ENCODE assay signal across 14 cellular contexts in the genomic region with DNA sequence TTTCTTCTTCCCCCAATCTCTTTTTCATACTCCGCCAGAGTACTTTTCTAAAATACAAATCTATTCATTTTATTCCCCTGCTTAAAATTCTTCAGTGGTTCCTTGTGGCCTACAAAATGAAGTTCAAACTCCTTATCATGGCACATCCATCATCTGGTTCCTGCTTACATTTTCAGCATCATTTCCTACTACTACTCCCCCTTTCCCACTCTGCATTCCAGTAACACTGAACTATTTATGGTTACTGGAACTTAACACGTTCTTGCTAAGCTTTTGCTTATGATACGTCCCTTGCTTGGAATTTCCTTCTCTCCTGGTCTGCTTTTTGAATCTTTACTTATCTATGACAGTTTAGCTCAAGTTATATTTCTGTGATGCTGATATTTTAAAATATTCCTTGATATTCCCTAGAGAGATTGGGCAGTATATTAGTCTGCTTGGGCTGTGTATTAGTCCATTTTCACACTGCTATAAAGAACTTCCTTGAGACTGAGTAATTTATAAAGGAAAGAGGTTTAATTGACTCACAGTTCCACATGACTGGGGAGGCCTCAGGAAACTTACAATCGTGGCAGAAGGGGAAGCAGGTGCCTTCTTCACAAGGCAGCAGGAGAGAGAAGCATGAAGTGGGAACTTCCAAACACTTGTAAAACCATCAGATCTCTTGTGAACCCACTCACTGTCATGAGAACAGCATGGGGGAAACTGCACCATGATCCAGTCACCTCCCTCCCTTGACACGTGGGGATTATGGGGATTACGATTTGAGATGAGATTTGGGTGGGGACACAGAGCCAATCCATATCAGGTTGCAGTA. TPM values are rescaled to one million over a fixed set of nuclear protein-coding genes. Genes with fewer than 3 reads are reported as not detected.
A peak's percentile ranks its signal among the peaks of the same experiment; 100 is the strongest.
DNase-seq lines count a peak whose midpoint lies in the region; ATAC-seq, FAIRE-seq and TF ChIP-seq lines count a peak whose summit lies in the region.
"Had no signal": no experiment of that assay in that cellular context is flagged by ENCODE, and none has a peak within 500 bp of the region (broad histone marks: within the 10 kb centered on the region; RNA-seq: fewer than 3 reads in every experiment).

No MANE protein-coding gene starts in this region.

- H3K27ac ChIP-seq in GM23338 (ENCODE audit: low read depth), result 0 out of 2 replicates have a peak overlapping the region, but pooled peaks have one; percentile 33
- peak overlapping the region; percentile 5 to 32 for H3K27ac ChIP-seq in small intestine (ENCODE audit: low read depth in 1 of 2, low read length in 1 of 2)
- H3K27ac ChIP-seq: prostate gland had no signal

- TF ChIP-seq CTCF in GM23338 (conservative IDR thresholded peaks at IDR 0.05; ENCODE audit: low read depth in 2 of 2) (no peak), chondrocyte (IDR thresholded peaks at IDR 0.05) (no peak)

- H3K36me3 ChIP-seq in GM23338 (ENCODE audit: insufficient read depth) (no peaks in the 10 kb centered on the region), small intestine (ENCODE audit: control insufficient read depth in 2 of 2, insufficient read depth in 2 of 2, low read length in 2 of 2) (no peaks in the 10 kb centered on the region), HAP-1 (replicated peaks) (no peaks in the 10 kb centered on the region)
- H3K36me3 ChIP-seq: prostate gland had no signal

- DNase-seq in GM23338 (ENCODE audit: low spot score) (no peak), chondrocyte (ENCODE audit: low spot score) (no peak), iris pigment epithelial cell (ENCODE audit: low read depth) (peak; percentile 83), small intestine (no peak), HAP-1 (ENCODE audit: low spot score in 2 of 2) (no peak)
- DNase-seq in stimulated activated CD4-positive, alpha-beta T cell treated with anti-CD3 and anti-CD28 coated beads, Interleukin-12 subunit alpha, Interleukin-12 subunit beta, amount 100 ng/mL, for 4 hours, result no peak
- DNase-seq: activated naive CD8-positive, alpha-beta T cell treated with anti-CD3 and anti-CD28 coated beads, Interleukin-2, amount 50 U/mL, for 24 hours; erythroblast; H9; NCI-H146 had no signal

- no peak overlapping the region for H3K4me2 ChIP-seq in GM23338

- peaks cover 9% of the 10 kb centered on the region for H3K4me1 ChIP-seq in GM23338 (ENCODE audit: insufficient read depth)
- H3K4me1 ChIP-seq in small intestine (ENCODE audit: control insufficient read depth in 2 of 2, insufficient read depth in 1 of 2, low read depth in 1 of 2, low read length in 1 of 2), result no peaks in the 10 kb centered on the region
- H3K4me1 ChIP-seq in HAP-1, result no peaks in the 10 kb centered on the region
- H3K4me1 ChIP-seq: prostate gland had no signal

- no peaks in the 10 kb centered on the region for H3K9me2 ChIP-seq in GM23338 (ENCODE audit: insufficient read depth)

- H3K36me3 Mint-ChIP-seq in GM23338 (ENCODE audit: low read depth), result no peaks in the 10 kb centered on the region; the same call in 2 of the 3 replicates
- H3K36me3 Mint-ChIP-seq in chondrocyte (ENCODE audit: low read depth), result peaks cover 3% of the 10 kb centered on the region

- no peaks in the 10 kb centered on the region for H3K27me3 Mint-ChIP-seq in GM23338 (ENCODE audit: insufficient read depth, low read depth, poor library complexity)
- H3K27me3 Mint-ChIP-seq in chondrocyte (ENCODE audit: low read depth), result no peaks in the 10 kb centered on the region
- H3K27me3 Mint-ChIP-seq: activated naive CD8-positive, alpha-beta T cell treated with anti-CD3 and anti-CD28 coated beads, Interleukin-2, amount 50 U/mL, for 24 hours had no signal

- in situ Hi-C loops in HAP-1 (cut with MboI; ENCODE audit: low sequenced_read_pairs), result no loop called here

- no peak overlapping the region for H3K4me3 Mint-ChIP-seq in GM23338
- peak overlapping the region; percentile 3 for H3K4me3 Mint-ChIP-seq in chondrocyte (ENCODE audit: unreplicated experiment)
- H3K4me3 Mint-ChIP-seq: activated naive CD8-positive, alpha-beta T cell treated with anti-CD3 and anti-CD28 coated beads, Interleukin-2, amount 50 U/mL, for 24 hours; H9; T-helper 1 cell treated with Interleukin-12 subunit alpha and Interleukin-12 subunit beta and Interleukin-4 antibody, amounts not matched to agents 30 μg/mL and 1 μg/mL, for 36 hours had no signal

- H4K20me1 ChIP-seq in GM23338 (replicated peaks; ENCODE audit: insufficient read depth), result peaks cover 8% of the 10 kb centered on the region

- H2AFZ ChIP-seq in GM23338, result no peak overlapping the region

- H3K79me2 ChIP-seq in GM23338 (replicated peaks; ENCODE audit: insufficient read depth), result peaks cover 83% of the 10 kb centered on the region

- no peaks in the 10 kb centered on the region for H3K27me3 ChIP-seq in GM23338 (ENCODE audit: insufficient read depth)
- H3K27me3 ChIP-seq in small intestine (ENCODE audit: control insufficient read depth in 2 of 2, insufficient read depth in 2 of 2, low read length in 2 of 2), result no peaks in the 10 kb centered on the region
- H3K27me3 ChIP-seq in HAP-1 (ENCODE audit: low read depth), result no peaks in the 10 kb centered on the region

- ATAC-seq in GM23338 (no peak), HG03175 (IDR thresholded peaks at IDR 0.05; ENCODE audit: unreplicated experiment) (no peak), GM18517 (IDR thresholded peaks at IDR 0.05; ENCODE audit: unreplicated experiment) (no peak)
- ATAC-seq: activated naive CD8-positive, alpha-beta T cell treated with anti-CD3 and anti-CD28 coated beads, Interleukin-2, amount 50 U/mL, for 24 hours had no signal

- 0 out of 2 replicates have a peak, but pooled peaks cover 2% of the 10 kb centered on the region for H3F3A ChIP-seq in GM23338 (replicated peaks; ENCODE audit: low read depth)

- no peak overlapping the region for H3K27ac Mint-ChIP-seq in GM23338
- peak overlapping the region; percentile 97 for H3K27ac Mint-ChIP-seq in chondrocyte (ENCODE audit: unreplicated experiment)
- H3K27ac Mint-ChIP-seq: activated naive CD8-positive, alpha-beta T cell treated with anti-CD3 and anti-CD28 coated beads, Interleukin-2, amount 50 U/mL, for 24 hours; H9; T-helper 1 cell treated with Interleukin-12 subunit alpha and Interleukin-12 subunit beta and Interleukin-4 antibody, amounts not matched to agents 30 μg/mL and 1 μg/mL, for 36 hours had no signal

- H3K9me3 ChIP-seq in small intestine (ENCODE audit: control insufficient read depth, low read depth) (no peaks in the 10 kb centered on the region), HAP-1 (no peaks in the 10 kb centered on the region)
- H3K9me3 ChIP-seq: prostate gland had no signal

- FAIRE-seq in small intestine (lab: Jason Lieb, UNC), result no peak

- H3K4me1 Mint-ChIP-seq in GM23338 (peaks cover 7% of the 10 kb centered on the region; the same call in 2 of the 3 replicates), chondrocyte (ENCODE audit: low read depth) (peaks cover 56% of the 10 kb centered on the region)

- no peaks in the 10 kb centered on the region for H3K9me3 Mint-ChIP-seq in GM23338
- no peaks in the 10 kb centered on the region for H3K9me3 Mint-ChIP-seq in chondrocyte (ENCODE audit: low read depth)
- H3K9me3 Mint-ChIP-seq: H9 had no signal

- no peak overlapping the region for H3K4me3 ChIP-seq in GM23338
- H3K4me3 ChIP-seq in small intestine (ENCODE audit: low read depth in 1 of 2, low read length in 2 of 2), result no peak overlapping the region
- H3K4me3 ChIP-seq in HAP-1, result no peak overlapping the region
- H3K4me3 ChIP-seq: prostate gland had no signal

- WGBS in small intestine, 3 donors, result 68 to 93% (median 89%) methylated on average over 6 of the region's 6 CpGs

TF ChIP-seq in GM23338, 12 proteins besides CTCF, POLR2A, EP300 and RAD21 (continues in another document):
- TF ChIP-seq CREB1 (CRISPR knock-in tag; IDR thresholded peaks at IDR 0.05; ENCODE audit: low read depth), result no peak
- TF ChIP-seq EZH2 (IDR thresholded peaks at IDR 0.05; ENCODE audit: low read depth, unreplicated experiment), result no peak
- TF ChIP-seq, protein P1, sequence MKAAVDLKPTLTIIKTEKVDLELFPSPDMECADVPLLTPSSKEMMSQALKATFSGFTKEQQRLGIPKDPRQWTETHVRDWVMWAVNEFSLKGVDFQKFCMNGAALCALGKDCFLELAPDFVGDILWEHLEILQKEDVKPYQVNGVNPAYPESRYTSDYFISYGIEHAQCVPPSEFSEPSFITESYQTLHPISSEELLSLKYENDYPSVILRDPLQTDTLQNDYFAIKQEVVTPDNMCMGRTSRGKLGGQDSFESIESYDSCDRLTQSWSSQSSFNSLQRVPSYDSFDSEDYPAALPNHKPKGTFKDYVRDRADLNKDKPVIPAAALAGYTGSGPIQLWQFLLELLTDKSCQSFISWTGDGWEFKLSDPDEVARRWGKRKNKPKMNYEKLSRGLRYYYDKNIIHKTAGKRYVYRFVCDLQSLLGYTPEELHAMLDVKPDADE (IDR thresholded peaks at IDR 0.05), result no peak
- TF ChIP-seq JUNB (IDR thresholded peaks at IDR 0.05; ENCODE audit: unreplicated experiment), result no peak
- TF ChIP-seq ZNF114 (CRISPR knock-in tag; IDR thresholded peaks at IDR 0.05), result no peak
- no peak for TF ChIP-seq STAT1 (IDR thresholded peaks at IDR 0.05; ENCODE audit: unreplicated experiment)
- TF ChIP-seq POLR2AphosphoS5 (IDR thresholded peaks at IDR 0.05; ENCODE audit: low read depth), result no peak

RNA-seq across cellular contexts. Expression of a gene that starts 53.2 kb away (rescaled TPM):
- total RNA-seq in GM23338 (2014; rRNA removed; shearing (Covaris generic)), result 14.2 and 21.6 TPM in 2 replicates
- polyA plus RNA-seq in GM23338 (2016; fragmentation: Nextera tagmentation; extraction: Ambion mirVana) (6.3 and 6.7 TPM in 2 replicates), small intestine (10 to 100 TPM in 1 of 3 donors, 1 to 10 TPM in 2; 2.2 to 10.5 (median 2.5) TPM)
- 88.5 to 113 TPM (median 92.0 TPM) in 3 replicates for total RNA-seq in chondrocyte
